8 cellular contexts compared by ENCODE assay signal in genomic region chr11:26276798-26277424, GRCh38. TPM values are rescaled to one million over a fixed set of nuclear protein-coding genes. Genes with fewer than 3 reads are reported as not detected.
DNase-seq lines count a peak whose midpoint lies in the region; ATAC-seq, FAIRE-seq and TF ChIP-seq lines count a peak whose summit lies in the region.

No MANE protein-coding gene starts in this region.

- H3K79me2 ChIP-seq in PC-9 (ENCODE audit: low read depth) (no peaks in the 10 kb centered on the region), K562 (ENCODE audit: control insufficient read depth, insufficient read depth, low read length) (no peaks in the 10 kb centered on the region)

- H3K27me3 ChIP-seq in HL-60 (ENCODE audit: insufficient read depth, poor library complexity, severe bottlenecking) (no peaks in the 10 kb centered on the region), PC-9 (ENCODE audit: insufficient read depth, low read depth) (no peaks in the 10 kb centered on the region), K562 (ENCODE audit: control insufficient read depth in 2 of 2, insufficient read depth in 2 of 2, low read length in 2 of 2) (no peaks in the 10 kb centered on the region)

- no peaks in the 10 kb centered on the region for H3K36me3 ChIP-seq in PC-9 (ENCODE audit: low read depth)
- H3K36me3 ChIP-seq in K562 (ENCODE audit: control insufficient read depth, insufficient read depth, low read length) = no peaks in the 10 kb centered on the region

- H3K4me3 ChIP-seq in HL-60 (replicated peaks; ENCODE audit: insufficient read depth, low read length) = no peak overlapping the region
- no peak overlapping the region for H3K4me3 ChIP-seq in PC-9
- no peak overlapping the region for H3K4me3 ChIP-seq in K562

- H3K9me3 ChIP-seq in PC-9 (ENCODE audit: insufficient read depth, low read depth) (no peaks in the 10 kb centered on the region), K562 (replicated peaks; ENCODE audit: control insufficient read depth, insufficient read depth, low read depth, low read length) (no peaks in the 10 kb centered on the region)

- peak; percentile 57 for FAIRE-seq in K562 (lab: Jason Lieb, UNC)

- no peaks in the 10 kb centered on the region for H3F3A ChIP-seq in PC-9 (ENCODE audit: insufficient read depth, low read depth)

- no peaks in the 10 kb centered on the region for H3K9me1 ChIP-seq in K562 (ENCODE audit: control insufficient read depth, insufficient read depth, low read length)

- no peaks in the 10 kb centered on the region for H3K9me2 ChIP-seq in PC-9 (ENCODE audit: insufficient read depth)

- H3K4me1 ChIP-seq in PC-9 (replicated peaks; ENCODE audit: insufficient read depth) (no peaks in the 10 kb centered on the region), K562 (replicated peaks in 1 of 2; ENCODE audit: control insufficient read depth in 2 of 2, insufficient read depth in 2 of 2, low read length in 2 of 2) (no peaks in the 10 kb centered on the region)

- WGBS in K562 (ENCODE audit: insufficient coverage, low coverage, missing lambda C conversion rate) = 4% methylated on average over 2 of the region's 4 CpGs

- BruUV-seq in PC-9 (replicated peaks; lab: Mats Ljungman, UMichigan) = no TSS peak
- BruUV-seq in K562 (replicated peaks; lab: Mats Ljungman, UMichigan) = no TSS peak

- POLR2A ChIA-PET in PC-9 (lab: Charles Lee; ENCODE audit: unreplicated experiment) = no interaction called here
- POLR2A ChIA-PET in K562 (lab: Yijun Ruan, JAX) = no interaction called here

- H3K4me2 ChIP-seq in PC-9 = no peak overlapping the region
- H3K4me2 ChIP-seq in K562 (ENCODE audit: insufficient read depth, low read length) = no peak overlapping the region

- TF ChIP-seq POLR2A in K562 (conservative IDR thresholded peaks at IDR 0.05) = no peak

- no peak overlapping the region for H3K9ac ChIP-seq in K562 (ENCODE audit: insufficient read depth in 1 of 2, low read depth in 2 of 2, low read length in 2 of 2)

- peak; percentile 91 for ATAC-seq in GM21515 (IDR thresholded peaks at IDR 0.05; ENCODE audit: unreplicated experiment)
- peak; percentile 75; the same call in 2 of the 3 replicates for ATAC-seq in K562

- TF ChIP-seq RAD21 in K562 (CRISPR knock-in tag; conservative IDR thresholded peaks at IDR 0.05 in 1 of 2, IDR thresholded peaks at IDR 0.05 in 1 of 2) = peak; percentile 66 to 81

- no peak for TF ChIP-seq EP300 in K562 (IDR thresholded peaks at IDR 0.05; ENCODE audit: low read length)

- no peak overlapping the region for H3K27ac ChIP-seq in HL-60 (replicated peaks)
- no peak overlapping the region for H3K27ac ChIP-seq in PC-9
- no peak overlapping the region for H3K27ac ChIP-seq in K562 (ENCODE audit: extremely low read depth, low read depth, low read length)

- peak; percentile 43 to 71 for DNase-seq in NCI-H2081 (lab: John Stamatoyannopoulos, UW)
- DNase-seq in NCI-H2081 treated with DMSO at 0.1 percent for 48 hours (lab: John Stamatoyannopoulos, UW) = no peak
- peak; percentile 18 to 36 for DNase-seq in HL-60 (ENCODE audit: low read depth in 1 of 2, low spot score in 1 of 2)
- DNase-seq in PC-9 = peak; percentile 40 to 47
- DNase-seq in K562 (ENCODE audit: extremely low read depth in 1 of 4, low spot score in 3 of 4) = peak; percentile 13 to 57 (median 53)
- peak; percentile 50 for DNase-seq in iPS-NIHi11 (ENCODE audit: low spot score)
- DNase-seq in smooth muscle cell of the brain vasculature (ENCODE audit: low read depth, low spot score) = peak; percentile 43

- CTCF ChIA-PET in PC-9 (lab: Charles Lee) (no interaction called here), K562 (lab: Yijun Ruan, JAX; ENCODE audit: low intra/inter-chr PET ratio) (interaction anchor here (0.6 to 0.9 kb wide), 3 partner anchors 295 to 1869 kb away, joined by 3 to 4 read pairs (median 3); no protein-coding TSS in a partner anchor)

- no peak overlapping the region for H2AFZ ChIP-seq in PC-9
- H2AFZ ChIP-seq in K562 (ENCODE audit: low read depth, low read length) = no peak overlapping the region

- in situ Hi-C loops in K562 (cut with MboI) = loop anchor here (25.0 kb wide), 1 partner anchor 1210 kb away; no protein-coding TSS in a partner anchor

- no peaks in the 10 kb centered on the region for H4K20me1 ChIP-seq in PC-9 (ENCODE audit: insufficient read depth)
- H4K20me1 ChIP-seq in K562 (replicated peaks; ENCODE audit: control insufficient read depth, insufficient read depth, low read length) = no peaks in the 10 kb centered on the region

- TF ChIP-seq CTCF in HL-60 (IDR thresholded peaks at IDR 0.05; ENCODE audit: insufficient read depth, low read length) (peak; percentile 77), PC-9 (conservative IDR thresholded peaks at IDR 0.05) (peak; percentile 97), K562 (IDR thresholded peaks at IDR 0.05 in 2 of 3, conservative IDR thresholded peaks at IDR 0.05 in 1 of 3; ENCODE audit: insufficient read depth in 2 of 3, low read depth in 1 of 3, low read length in 3 of 3) (peak; percentile 60 to 85 (median 78))

- intact Hi-C loops in PC-9 (cut with micrococcal nuclease; ENCODE audit: unreplicated experiment) (loop anchor here (1.0 kb wide), 1 partner anchor 295 kb away; no protein-coding TSS in a partner anchor), K562 (cut with micrococcal nuclease) (loop anchor here (5.0 kb wide), 1 partner anchor 295 kb away; no protein-coding TSS in a partner anchor)

TF ChIP-seq in K562, 482 proteins besides CTCF, POLR2A, EP300 and RAD21 (continues in another document):
- TF ChIP-seq ZNF146 (CRISPR knock-in tag; IDR thresholded peaks at IDR 0.05; ENCODE audit: unreplicated experiment) (no peak), ZNF165 (CRISPR knock-in tag; IDR thresholded peaks at IDR 0.05; ENCODE audit: borderline replicate concordance) (no peak), ZFP91 (CRISPR knock-in tag; IDR thresholded peaks at IDR 0.05) (no peak), PATZ1 (CRISPR knock-in tag; IDR thresholded peaks at IDR 0.05; ENCODE audit: borderline replicate concordance) (no peak), CBFA2T3 (IDR thresholded peaks at IDR 0.05) (no peak), SUPT5H (IDR thresholded peaks at IDR 0.05) (no peak), ZNF589 (CRISPR knock-in tag; IDR thresholded peaks at IDR 0.05; ENCODE audit: low read depth) (no peak), DEAF1 (CRISPR knock-in tag; IDR thresholded peaks at IDR 0.05) (peak; percentile 42; the same call in 1 of the 2 replicates)

RNA-seq across cellular contexts. Expression of gene ANO3, which starts 55.0 kb away (rescaled TPM):
- not detected in 2 replicates for total RNA-seq in PC-9 (2021)
- not detected in 2 replicates for total RNA-seq in K562 (2011; cell fraction: chromatin; rRNA removed; ENCODE audit: low replicate concordance)
- total RNA-seq in K562 (2011; cell fraction: nucleolus; rRNA removed) = not detected in 2 replicates
- total RNA-seq in K562 (2011; cell fraction: nucleoplasm; rRNA removed) = not detected in 2 replicates
- total RNA-seq in K562 (2014; rRNA removed) = 0.08 and 0.09 TPM in 2 replicates
- 0.03 and 0.04 TPM in 2 replicates for total RNA-seq in K562 (2014; rRNA removed; fragmentation: Illumina TruSeq; extraction: Trizol)
- 0.07 and 0.08 TPM in 2 replicates for total RNA-seq in K562 (2015; rRNA removed; fragmentation: Illumina TruSeq; extraction: Trizol)
- total RNA-seq in K562 (2021) = 0.07 and 0.13 TPM in 2 replicates
- not detected in 2 replicates for polyA plus RNA-seq in K562 (2011; rRNA removed)
- polyA plus RNA-seq in K562 (2011; cell fraction: cytosol; rRNA removed) = not detected in 2 replicates
- not detected in 2 replicates for polyA plus RNA-seq in K562 (2011; cell fraction: nucleus; rRNA removed)
- polyA plus RNA-seq in K562 (2012) = 0.03 and 0.06 TPM in 2 replicates
- 0.04 TPM in 2 replicates for polyA plus RNA-seq in K562 (2014; fragmentation: Illumina TruSeq; extraction: Trizol)
- polyA plus RNA-seq in K562 (2014; fragmentation: Nextera tagmentation; extraction: Ambion mirVana) = under 1 TPM; 0.03 to 0.04 TPM
- polyA plus RNA-seq in K562 (2014; rRNA removed) = 0.01 and 0.03 TPM in 2 replicates
- polyA minus RNA-seq in K562 (2011; rRNA and poly(A)+ RNA removed) = not detected in 2 replicates
- not detected in 2 replicates for polyA minus RNA-seq in K562 (2011; cell fraction: cytosol; rRNA and poly(A)+ RNA removed)
- not detected in 2 replicates for polyA minus RNA-seq in K562 (2011; cell fraction: nucleus; rRNA and poly(A)+ RNA removed)
